In the genomic region with DNA sequence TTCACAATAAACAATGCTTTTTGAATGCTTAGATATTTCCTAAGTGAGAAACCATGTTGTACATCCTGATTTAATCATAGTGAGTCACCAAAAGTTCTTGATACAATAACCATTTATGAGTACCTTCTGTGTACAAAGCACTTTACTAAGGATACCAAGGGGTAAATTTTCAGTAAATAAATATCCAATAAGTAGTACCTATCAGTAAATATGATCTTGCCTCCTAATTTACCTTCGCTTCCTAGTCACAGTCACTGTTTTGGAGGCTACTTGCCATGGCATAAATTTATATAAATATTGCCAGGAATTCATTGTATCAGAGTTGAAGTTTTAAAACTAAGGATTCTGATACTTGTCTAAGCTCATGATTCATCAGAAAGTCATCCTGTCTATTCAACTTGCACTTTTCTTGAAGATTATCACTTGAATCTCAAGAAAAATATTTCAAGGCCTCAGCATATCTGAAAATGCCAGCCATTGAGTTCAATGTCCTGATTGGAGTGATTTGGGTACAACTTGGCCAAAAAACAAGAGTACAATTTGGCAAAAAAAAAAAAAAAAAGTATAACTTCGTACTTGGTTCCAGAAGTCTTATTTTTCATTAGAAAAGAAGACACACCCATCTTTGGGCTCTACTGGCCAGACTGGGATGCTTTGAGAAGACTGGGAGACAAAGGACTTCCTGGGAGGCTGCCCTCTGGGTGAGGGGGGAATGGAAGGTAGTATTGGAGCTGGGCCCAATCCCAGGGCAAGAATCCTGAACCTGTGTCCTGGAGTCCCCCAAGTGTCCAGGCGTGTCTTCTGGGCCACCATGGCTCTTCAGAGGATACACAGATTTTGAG, we compare ENCODE assay signal across 15 cellular contexts. TPM values are rescaled to one million over a fixed set of nuclear protein-coding genes. Genes with fewer than 3 reads are reported as not detected.
DNase-seq lines count a peak whose midpoint lies in the region; ATAC-seq, FAIRE-seq and TF ChIP-seq lines count a peak whose summit lies in the region.
"Had no signal": no experiment of that assay in that cellular context is flagged by ENCODE, and none has a peak within 500 bp of the region (broad histone marks: within the 10 kb centered on the region; RNA-seq: fewer than 3 reads in every experiment).

No MANE protein-coding gene starts in this region.

- no peaks in the 10 kb centered on the region for H4K20me1 ChIP-seq in keratinocyte (ENCODE audit: control insufficient read depth, extremely low read depth, insufficient read depth, low read length)

- H3K27me3 ChIP-seq in BJ (ENCODE audit: control insufficient read depth, insufficient read depth, low read length) (no peaks in the 10 kb centered on the region), keratinocyte (ENCODE audit: control insufficient read depth, extremely low read depth, insufficient read depth, low read length) (no peaks in the 10 kb centered on the region)

- H3K9ac ChIP-seq in keratinocyte (ENCODE audit: control insufficient read depth, extremely low read depth, insufficient read depth, low read length) = no peak overlapping the region

- ATAC-seq in GM21526 (IDR thresholded peaks at IDR 0.05; ENCODE audit: low FRiP score, unreplicated experiment) = no peak
- no peak for ATAC-seq in left lobe of liver
- no peak for ATAC-seq in HG03469 (IDR thresholded peaks at IDR 0.05; ENCODE audit: unreplicated experiment)
- ATAC-seq: psoas muscle; stimulated activated naive CD8-positive, alpha-beta T cell treated with anti-CD3 and anti-CD28 coated beads, Interleukin-15, amount 100 ng/mL, for 72 hours had no signal

- DNase-seq in BJ (ENCODE audit: low read depth) = peak; percentile 23
- DNase-seq in NCI-H460 (ENCODE audit: extremely low read depth, low read depth) = peak; percentile 15
- DNase-seq in cardiac fibroblast (ENCODE audit: low read depth in 2 of 2) = peak; percentile 43 to 75
- peak; percentile 28 for DNase-seq in keratinocyte (ENCODE audit: low read depth, low spot score)
- DNase-seq in left lobe of liver (ENCODE audit: low spot score) = no peak
- no peak for DNase-seq in occipital lobe (lab: John Stamatoyannopoulos, UW)
- DNase-seq: activated naive CD4-positive, alpha-beta T cell treated with anti-CD3 and anti-CD28 coated beads, Interleukin-2, amount 10 ng/mL, durations not matched to agents 7 days and 5 days; CD8-positive, alpha-beta memory T cell; hypothalamus; NCI-H187 treated with DMSO at 0.1 percent for 48 hours; psoas muscle; stimulated activated CD4-positive, alpha-beta T cell treated with anti-CD3 and anti-CD28 coated beads, Interleukin-4, amount 100 ng/mL, for 24 hours; stimulated activated naive CD8-positive, alpha-beta T cell treated with anti-CD3 and anti-CD28 coated beads, Interleukin-15, amount 100 ng/mL, for 72 hours had no signal

- no peaks in the 10 kb centered on the region for H3K9me1 ChIP-seq in keratinocyte (ENCODE audit: control insufficient read depth, extremely low read depth, insufficient read depth, low read length)

- FAIRE-seq in keratinocyte (lab: Jason Lieb, UNC) = no peak

- H3K4me3 ChIP-seq in BJ (ENCODE audit: low read depth, low read length) (no peak overlapping the region), cardiac fibroblast (replicated peaks in 1 of 2; ENCODE audit: low read depth in 2 of 2, low read length in 2 of 2) (no peak overlapping the region), keratinocyte (ENCODE audit: control insufficient read depth in 2 of 3, extremely low read depth in 1 of 3, insufficient read depth in 2 of 3, low read depth in 1 of 3, low read length in 3 of 3) (peak overlapping the region in 2 of 3 experiments; percentile 24 to 53)
- H3K4me3 ChIP-seq: psoas muscle had no signal

- H3K27ac ChIP-seq in keratinocyte (ENCODE audit: control insufficient read depth, insufficient read depth, low read length) = peak overlapping the region; percentile 54
- H3K27ac ChIP-seq: psoas muscle had no signal

- CTCF ChIA-PET in BJ (lab: Yijun Ruan, JAX) = interaction anchor here (0.6 to 1.1 kb wide), 3 partner anchors 12 to 72 kb away, joined by 3 read pairs; no protein-coding TSS in a partner anchor

- H3K36me3 ChIP-seq in BJ (ENCODE audit: control insufficient read depth, insufficient read depth, low read length) (peaks cover 9% of the 10 kb centered on the region), keratinocyte (ENCODE audit: control insufficient read depth in 2 of 2, extremely low read depth in 1 of 2, insufficient read depth in 2 of 2, low read length in 2 of 2) (peaks cover 12 to 28% of the 10 kb centered on the region in 2 experiments)

- no peaks in the 10 kb centered on the region for H3K9me3 ChIP-seq in keratinocyte (ENCODE audit: control insufficient read depth, low read depth, low read length)
- H3K9me3 ChIP-seq: psoas muscle had no signal

- peak overlapping the region; percentile 84 for H3K4me2 ChIP-seq in keratinocyte (ENCODE audit: control insufficient read depth, extremely low read depth, insufficient read depth, low read depth, low read length)

- dilution Hi-C loops in keratinocyte (cut with MboI; ENCODE audit: extremely low pct_ligation_motif_present, low sequenced_read_pairs) = no loop called here

- H3K4me1 ChIP-seq in keratinocyte (ENCODE audit: control insufficient read depth, extremely low read depth, insufficient read depth, low read length) = peaks cover 52% of the 10 kb centered on the region
- H3K4me1 ChIP-seq: psoas muscle had no signal

- H2AFZ ChIP-seq in keratinocyte (ENCODE audit: control insufficient read depth, low read length) = no peak overlapping the region

- peaks cover 72% of the 10 kb centered on the region for H3K79me2 ChIP-seq in keratinocyte (ENCODE audit: control insufficient read depth, insufficient read depth, low read length)

- POLR2A ChIA-PET in BJ (lab: Charles Lee) = interaction anchor here (0.6 kb wide), 1 partner anchor 55 kb away, joined by 5 read pairs; no protein-coding TSS in a partner anchor

- TF ChIP-seq CTCF in BJ (IDR thresholded peaks at IDR 0.05; ENCODE audit: insufficient read depth, low read depth, low read length) (no peak), cardiac fibroblast (IDR thresholded peaks at IDR 0.05; ENCODE audit: low read depth, low read length) (no peak), keratinocyte (optimal IDR thresholded peaks at IDR 0.05 in 1 of 3, IDR thresholded peaks at IDR 0.05 in 1 of 3, conservative IDR thresholded peaks at IDR 0.05 in 1 of 3; ENCODE audit: extremely low read depth in 1 of 3, insufficient read depth in 2 of 3, low read length in 3 of 3) (no peak)

RNA-seq across cellular contexts. Expression of a gene that starts 32.8 kb away (rescaled TPM):
- polyA plus RNA-seq in BJ (2011; rRNA removed) (7.8 and 11.9 TPM in 2 replicates), keratinocyte (16.0 to 22.9 TPM (median 17.1 TPM) in 3 replicates)
- polyA minus RNA-seq in BJ (2011; rRNA and poly(A)+ RNA removed) = 13.4 and 17.8 TPM in 2 replicates
- total RNA-seq in NCI-H460 (2014; rRNA removed; shearing (Covaris generic)) = 21.6 and 22.8 TPM in 2 replicates
- polyA plus RNA-seq in NCI-H460 (2014; cell fraction: nucleus; rRNA removed) = 8.0 and 10.6 TPM in 2 replicates
- 12.6 TPM for polyA plus RNA-seq in keratinocyte (2011; ENCODE audit: low read depth)
- polyA plus RNA-seq in keratinocyte (2011; cell fraction: cytosol; rRNA removed) = 12.5 and 19.7 TPM in 2 replicates
- 17.4 and 18.9 TPM in 2 replicates for polyA plus RNA-seq in keratinocyte (2011; cell fraction: nucleus; rRNA removed)
- polyA plus RNA-seq in keratinocyte (2012; ENCODE audit: low replicate concordance) = 14.2 and 16.1 TPM in 2 replicates
- 12.3 to 30.9 TPM (median 23.4 TPM) in 3 replicates for polyA minus RNA-seq in keratinocyte
- 18.4 TPM for polyA minus RNA-seq in keratinocyte (2011; cell fraction: cytosol; rRNA and poly(A)+ RNA removed)
- polyA minus RNA-seq in keratinocyte (2011; cell fraction: nucleus; rRNA and poly(A)+ RNA removed) = 14.5 and 28.5 TPM in 2 replicates
- total RNA-seq in left lobe of liver (8.0 TPM), occipital lobe (28.2 TPM)

RNA-seq across cellular contexts. Expression of a gene that starts 46.7 kb away (rescaled TPM):
- 21.1 and 28.0 TPM in 2 replicates for polyA plus RNA-seq in BJ (2011; rRNA removed)
- 19.1 and 20.4 TPM in 2 replicates for polyA minus RNA-seq in BJ (2011; rRNA and poly(A)+ RNA removed)
- total RNA-seq in NCI-H460 (2014; rRNA removed; shearing (Covaris generic)) = 14.0 and 16.0 TPM in 2 replicates
- polyA plus RNA-seq in NCI-H460 (2014; cell fraction: nucleus; rRNA removed) = 16.6 and 20.1 TPM in 2 replicates
- polyA plus RNA-seq in keratinocyte = 20.9 to 50.5 TPM (median 38.0 TPM) in 3 replicates
- 20.7 TPM for polyA plus RNA-seq in keratinocyte (2011; ENCODE audit: low read depth)
- polyA plus RNA-seq in keratinocyte (2011; cell fraction: cytosol; rRNA removed) = 39.1 and 52.0 TPM in 2 replicates
- 38.9 and 46.3 TPM in 2 replicates for polyA plus RNA-seq in keratinocyte (2011; cell fraction: nucleus; rRNA removed)
- 35.3 and 47.0 TPM in 2 replicates for polyA plus RNA-seq in keratinocyte (2012; ENCODE audit: low replicate concordance)
- 18.7 to 26.7 TPM (median 26.0 TPM) in 3 replicates for polyA minus RNA-seq in keratinocyte
- polyA minus RNA-seq in keratinocyte (2011; cell fraction: cytosol; rRNA and poly(A)+ RNA removed) = 27.2 TPM
- 10.8 and 16.3 TPM in 2 replicates for polyA minus RNA-seq in keratinocyte (2011; cell fraction: nucleus; rRNA and poly(A)+ RNA removed)
- total RNA-seq in left lobe of liver = 41.6 TPM
- 18.2 TPM for total RNA-seq in occipital lobe

Comparison
In these comparisons a context has a peak if more than half of its experiments do, and no peak if none do; other contexts are left out.
1. DNase-seq: peak in BJ (single experiment), NCI-H460 (single experiment), cardiac fibroblast (2 of 2) and keratinocyte (single experiment); none in left lobe of liver (single experiment) and occipital lobe (single experiment).
2. H3K4me3 ChIP-seq: peak in keratinocyte (2 of 3); none in BJ (single experiment) and cardiac fibroblast (0 of 2).